ENCODE assay signal across 8 cellular contexts in genomic region chr12:14776236-14776959, GRCh38. TPM values are rescaled to one million over a fixed set of nuclear protein-coding genes. Genes with fewer than 3 reads are reported as not detected.
DNase-seq lines count a peak whose midpoint lies in the region; ATAC-seq and TF ChIP-seq lines count a peak whose summit lies in the region.

No MANE protein-coding gene starts in this region.

- TF ChIP-seq CTCF in AG04449 (IDR thresholded peaks at IDR 0.05; ENCODE audit: insufficient read depth, low read length, missing control alignments) (peak; percentile 11), GM13976 (IDR thresholded peaks at IDR 0.05; ENCODE audit: borderline replicate concordance, control extremely low read depth, extremely low read depth, insufficient read depth, missing control alignments) (peak; percentile 11), WTC11 (IDR thresholded peaks at IDR 0.05) (no peak), liver (IDR thresholded peaks at IDR 0.05; ENCODE audit: low read depth, low read length, missing input control) (peak; percentile 10), ovary (IDR thresholded peaks at IDR 0.05) (no peak)

- in situ Hi-C loops in GM13976 (cut with MboI; ENCODE audit: low sequenced_read_pairs, unreplicated experiment) = no loop called here

- no peak for TF ChIP-seq EP300 in ovary (IDR thresholded peaks at IDR 0.05)

- no peak overlapping the region for H3K27ac Mint-ChIP-seq in WTC11

- no peak for ATAC-seq in WTC11
- ATAC-seq in HG02571 (IDR thresholded peaks at IDR 0.05; ENCODE audit: unreplicated experiment) = no peak

- no peaks in the 10 kb centered on the region for H3K27me3 ChIP-seq in liver (ENCODE audit: control insufficient read depth in 4 of 4, insufficient read depth in 4 of 4, low read length in 3 of 4)
- H3K27me3 ChIP-seq in ovary = no peaks in the 10 kb centered on the region

- intact Hi-C loops in ovary (cut with DNase I) = loop anchor here in 3 of 4 donors (10.0 kb wide), 4 partner anchors 108 to 1782 kb away; partner anchors contain the start of gene MGP (in 1 of the 3)

- no peaks in the 10 kb centered on the region for H3K36me3 Mint-ChIP-seq in WTC11

- peak in 1 of 2 donors; percentile 30 for TF ChIP-seq RAD21 in liver (IDR thresholded peaks at IDR 0.05)

- DNase-seq in AG04449 (ENCODE audit: low read depth, low spot score) = no peak
- DNase-seq in GM13976 (ENCODE audit: low spot score) = no peak
- DNase-seq in WTC11 (ENCODE audit: low spot score) = no peak
- DNase-seq in activated CD4-positive, CD25-positive, alpha-beta regulatory T cell (lab: John Stamatoyannopoulos, UW) = no peak
- no peak for DNase-seq in ovary
- no peak for DNase-seq in foreskin melanocyte

- CTCF ChIA-PET in AG04449 (lab: Yijun Ruan, JAX) (interaction anchor here (1.4 kb wide), 2 partner anchors 35 to 446 kb away, joined by 3 to 5 read pairs; no protein-coding TSS in a partner anchor), WTC11 (lab: Charles Lee) (interaction anchor here (2.0 kb wide), 1 partner anchor 60 kb away, joined by 8 read pairs; no protein-coding TSS in a partner anchor)

- H3K4me1 Mint-ChIP-seq in WTC11 = peaks cover 35% of the 10 kb centered on the region

- no peak overlapping the region for H3K9ac ChIP-seq in liver (ENCODE audit: low read depth in 1 of 2, low read length in 2 of 2)

- 70% methylated on average over 5 of the region's 5 CpGs for WGBS in liver
- WGBS in ovary, 3 donors = 88 to 91% (median 89%) methylated on average over 5 of the region's 5 CpGs

- H3K9me3 ChIP-seq in liver (ENCODE audit: control insufficient read depth in 4 of 4, low read length in 3 of 4) (no peaks in the 10 kb centered on the region), ovary (no peaks in the 10 kb centered on the region)

- H3K36me3 ChIP-seq in liver (ENCODE audit: control insufficient read depth in 4 of 4, insufficient read depth in 3 of 4, low read depth in 1 of 4, low read length in 3 of 4) (no peaks in the 10 kb centered on the region), ovary (no peaks in the 10 kb centered on the region)

- H3K4me3 Mint-ChIP-seq in WTC11 = peak overlapping the region; percentile 99

- H3K27me3 Mint-ChIP-seq in WTC11 (ENCODE audit: low read depth) = no peaks in the 10 kb centered on the region; the same call in 1 of the 2 replicates

- H3K4me1 ChIP-seq in liver (ENCODE audit: control insufficient read depth in 4 of 4, insufficient read depth in 4 of 4, low read length in 3 of 4) (peaks cover 0 to 21% (median 3%) of the 10 kb centered on the region in 4 donors), ovary (ENCODE audit: insufficient read depth) (peaks cover 2% of the 10 kb centered on the region)

- POLR2A ChIA-PET in AG04449 (lab: Yijun Ruan, JAX) (interaction anchor here (0.8 kb wide), 1 partner anchor 27 kb away, joined by 3 read pairs; the partner anchor contains the start of genes C12orf60 and WBP11), WTC11 (lab: Charles Lee) (no interaction called here)

- no peak for TF ChIP-seq POLR2A in ovary (IDR thresholded peaks at IDR 0.05)

- H3K27ac ChIP-seq in liver (ENCODE audit: low read depth in 1 of 2, low read length in 2 of 2) (peak overlapping the region in 1 of 2 donors; percentile 19), ovary (peak overlapping the region in 1 of 2 donors; percentile 84)

- no peaks in the 10 kb centered on the region for H3K9me3 Mint-ChIP-seq in WTC11

- H3K4me3 ChIP-seq in AG04449 (ENCODE audit: low read depth, low read length) (peak overlapping the region; percentile 15; the same call in 1 of the 2 replicates), liver (ENCODE audit: low read depth in 1 of 3, low read length in 3 of 3) (no peak overlapping the region), ovary (no peak overlapping the region)

TF ChIP-seq in WTC11, 78 proteins besides CTCF, POLR2A, EP300 and RAD21 (continues in another document):
- no peak for TF ChIP-seq GABPB1 (CRISPR knock-in tag; IDR thresholded peaks at IDR 0.05)
- no peak for TF ChIP-seq CREB1 (CRISPR knock-in tag; IDR thresholded peaks at IDR 0.05)
- no peak for TF ChIP-seq ZNF423 (CRISPR knock-in tag; IDR thresholded peaks at IDR 0.05)
- TF ChIP-seq PRDM15 (CRISPR knock-in tag; IDR thresholded peaks at IDR 0.05) = no peak
- no peak for TF ChIP-seq ZNF263 (CRISPR knock-in tag; IDR thresholded peaks at IDR 0.05; ENCODE audit: low read depth)

TF ChIP-seq in liver, 16 proteins besides CTCF, POLR2A, EP300 and RAD21:
- TF ChIP-seq SP1 (IDR thresholded peaks at IDR 0.05) = no peak
- no peak for TF ChIP-seq HNF4G (IDR thresholded peaks at IDR 0.05)
- TF ChIP-seq YY1 (IDR thresholded peaks at IDR 0.05) = no peak
- no peak for TF ChIP-seq EGR1 (IDR thresholded peaks at IDR 0.05; ENCODE audit: low read depth in 2 of 2)
- TF ChIP-seq FOXA1 (IDR thresholded peaks at IDR 0.05) = no peak
- no peak for TF ChIP-seq NR2F2 (IDR thresholded peaks at IDR 0.05)
- TF ChIP-seq MAX (IDR thresholded peaks at IDR 0.05) = no peak
- TF ChIP-seq JUND (IDR thresholded peaks at IDR 0.05) = no peak
- TF ChIP-seq FOXA2 (IDR thresholded peaks at IDR 0.05) = no peak
- TF ChIP-seq REST (IDR thresholded peaks at IDR 0.05) = no peak
- no peak for TF ChIP-seq ATF3 (IDR thresholded peaks at IDR 0.05)

RNA-seq across cellular contexts. Expression of gene WBP11, which starts 26.9 kb away (rescaled TPM):
- 98.4 to 111 TPM (median 102 TPM) in 3 replicates for total RNA-seq in WTC11 (2021)
- total RNA-seq in liver = 10 to 100 TPM; 10.9 to 13.6 TPM
- polyA plus RNA-seq in liver = 10 to 100 TPM in 1 of 2 donors, 1 to 10 TPM in 1; 9.9 to 16.6 TPM
- total RNA-seq in ovary = 10 to 100 TPM; 12.9 to 68.2 (median 50.5) TPM
- polyA plus RNA-seq in ovary = 10 to 100 TPM; 21.1 to 84.1 TPM

RNA-seq across cellular contexts. Expression of gene C12orf60, which starts 27.1 kb away (rescaled TPM):
- total RNA-seq in WTC11 (2021) (1.3 to 2.0 TPM (median 1.8 TPM) in 3 replicates), liver (1 to 10 TPM in 1 of 2 donors, under 1 TPM in 1; 0.50 to 1.5 TPM), ovary (1 to 10 TPM in 3 of 7 donors, under 1 TPM in 4; 0.60 to 1.2 (median 0.82) TPM)
- polyA plus RNA-seq in liver (1 to 10 TPM in 1 of 2 donors, under 1 TPM in 1; 0.53 to 1.9 TPM), ovary (1 to 10 TPM in 1 of 2 donors, under 1 TPM in 1; 0.50 to 1.9 TPM)

RNA-seq across cellular contexts. Expression of gene SMCO3, which starts 37.6 kb away (rescaled TPM):
- total RNA-seq in WTC11 (2021) (not detected in 3 replicates), liver (under 1 TPM; 0.59 to 0.93 TPM), ovary (under 1 TPM in 1 of 7 donors, not detected in 6; 0.15 TPM)
- polyA plus RNA-seq in liver (under 1 TPM; 0.17 to 0.54 TPM), ovary (under 1 TPM; 0.04 to 0.30 TPM)

Comparison
In these comparisons a context has a peak if more than half of its experiments do, and no peak if none do; other contexts are left out.
1. CTCF ChIP-seq: peak in AG04449 (single experiment), GM13976 (single experiment) and liver (single experiment); none in WTC11 (single experiment) and ovary (0 of 3).